ENCODE assay signal across 24 cellular contexts in the genomic region with DNA sequence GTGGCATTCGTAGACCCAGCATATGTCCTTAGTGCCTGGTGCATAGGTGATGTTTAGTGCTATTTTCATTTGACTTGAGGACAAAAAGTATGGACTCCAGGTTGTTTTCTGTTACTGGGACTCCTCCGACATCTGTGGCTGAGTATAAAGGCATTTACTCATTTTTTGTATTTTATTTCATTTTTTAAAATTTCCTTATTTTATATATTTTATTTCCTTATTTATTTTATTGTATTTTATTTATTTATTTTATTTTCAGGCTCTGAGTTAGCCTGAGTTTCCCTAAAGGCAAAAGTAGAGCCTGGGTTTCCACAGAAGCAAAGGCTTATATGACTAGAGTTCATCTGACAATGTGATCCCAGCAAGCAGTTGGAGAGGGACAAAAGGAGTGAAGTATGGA.
"Had no signal": no experiment of that assay in that cellular context is flagged by ENCODE, and none has a peak within 500 bp of the region (broad histone marks: within the 10 kb centered on the region; RNA-seq: fewer than 3 reads in every experiment).

No MANE protein-coding gene starts in this region.

- H3K9me3 Mint-ChIP-seq: stimulated activated effector memory CD8-positive, alpha-beta T cell treated with anti-CD3 and anti-CD28 coated beads, Interleukin-12 subunit alpha, Interleukin-12 subunit beta, amount 100 ng/mL, for 72 hours; stimulated activated memory B cell treated with anti-CD40 and anti-IgM and Interleukin-4, amounts not matched to agents 10 μg/mL and 1 μg/mL and 100 μg/mL, for 72 hours; stimulated activated naive CD8-positive, alpha-beta T cell treated with anti-CD3 and anti-CD28 coated beads, Interleukin-15, amount 100 ng/mL, for 72 hours; stimulated activated naive CD8-positive, alpha-beta T cell treated with anti-CD3 and anti-CD28 coated beads, Interleukin-15, Interleukin-2, amounts not matched to agents 100 ng/mL and 50 ng/mL, for 24 hours; type B pancreatic cell had no signal

- H3K27me3 Mint-ChIP-seq: stimulated activated memory B cell treated with anti-CD40 and anti-IgM and Interleukin-4, amounts not matched to agents 10 μg/mL and 1 μg/mL and 100 μg/mL, for 72 hours; stimulated activated naive B cell treated with anti-CD40 and anti-IgM and Interleukin-4, amounts not matched to agents 10 μg/mL and 1 μg/mL and 100 μg/mL, for 72 hours; stimulated activated naive CD8-positive, alpha-beta T cell treated with anti-CD3 and anti-CD28 coated beads, Interleukin-15, amount 100 ng/mL, for 72 hours; stimulated activated naive CD8-positive, alpha-beta T cell treated with anti-CD3 and anti-CD28 coated beads, Interleukin-15, Interleukin-2, amounts not matched to agents 100 ng/mL and 50 ng/mL, for 24 hours; type B pancreatic cell had no signal

- H3K4me3 Mint-ChIP-seq: stimulated activated effector memory CD8-positive, alpha-beta T cell treated with anti-CD3 and anti-CD28 coated beads, Interleukin-12 subunit alpha, Interleukin-12 subunit beta, amount 100 ng/mL, for 72 hours; stimulated activated memory B cell treated with anti-CD40 and anti-IgM and Interleukin-4, amounts not matched to agents 10 μg/mL and 1 μg/mL and 100 μg/mL, for 72 hours; stimulated activated naive B cell treated with anti-CD40 and anti-IgM and Interleukin-4, amounts not matched to agents 10 μg/mL and 1 μg/mL and 100 μg/mL, for 72 hours; stimulated activated naive CD8-positive, alpha-beta T cell treated with anti-CD3 and anti-CD28 coated beads, Interleukin-15, amount 100 ng/mL, for 72 hours; stimulated activated naive CD8-positive, alpha-beta T cell treated with anti-CD3 and anti-CD28 coated beads, Interleukin-15, Interleukin-2, amounts not matched to agents 100 ng/mL and 50 ng/mL, for 24 hours; type B pancreatic cell had no signal

- ATAC-seq: stimulated activated effector memory CD8-positive, alpha-beta T cell treated with anti-CD3 and anti-CD28 coated beads, Interleukin-12 subunit alpha, Interleukin-12 subunit beta, amount 100 ng/mL, for 72 hours; stimulated activated memory B cell treated with anti-CD40 and anti-IgM and Interleukin-4, amounts not matched to agents 10 μg/mL and 1 μg/mL and 100 μg/mL, for 72 hours; stimulated activated naive B cell treated with anti-CD40 and anti-IgM and Interleukin-4, amounts not matched to agents 10 μg/mL and 1 μg/mL and 100 μg/mL, for 72 hours; stimulated activated naive CD8-positive, alpha-beta T cell treated with anti-CD3 and anti-CD28 coated beads, Interleukin-15, amount 100 ng/mL, for 72 hours; stimulated activated naive CD8-positive, alpha-beta T cell treated with anti-CD3 and anti-CD28 coated beads, Interleukin-15, Interleukin-2, amounts not matched to agents 100 U/mL and 50 U/mL, for 24 hours; upper lobe of right lung had no signal

- DNase-seq: stimulated activated CD4-positive, alpha-beta T cell treated with anti-CD3 and anti-CD28 coated beads, Interleukin-2, amount 100 ng/mL, for 48 hours; stimulated activated CD4-positive, alpha-beta T cell treated with anti-CD3 and anti-CD28 coated beads, Interleukin-4, amount 100 ng/mL, for 1 hour; stimulated activated CD4-positive, alpha-beta T cell treated with anti-CD3 and anti-CD28 coated beads, Interleukin-4, amount 100 ng/mL, for 24 hours; stimulated activated CD4-positive, alpha-beta T cell treated with anti-CD3 and anti-CD28 coated beads, Interleukin-4, amount 100 ng/mL, for 4 hours; stimulated activated CD8-positive, alpha-beta memory T cell treated with anti-CD3 and anti-CD28 coated beads, Interleukin-4, amount 100 ng/mL, for 48 hours; stimulated activated naive B cell treated with anti-CD40 and anti-IgM and Interleukin-4, amounts not matched to agents 10 μg/mL and 1 μg/mL and 100 μg/mL, for 72 hours; stimulated activated naive CD4-positive, alpha-beta T cell; stimulated activated naive CD4-positive, alpha-beta T cell treated with Interleukin-2 at 50 U/mL for 16 hours; stimulated activated naive CD8-positive, alpha-beta T cell treated with anti-CD3 and anti-CD28 coated beads, Interleukin-15, amount 100 ng/mL, for 72 hours; stimulated activated naive CD8-positive, alpha-beta T cell treated with anti-CD3 and anti-CD28 coated beads, Interleukin-15, Interleukin-2, amounts not matched to agents 100 U/mL and 50 U/mL, for 24 hours; stomach; substantia nigra; testis; thyroid gland; tibial artery; transverse colon; trophoblast cell; upper lobe of left lung; upper lobe of right lung; uterus had no signal

- H3K27ac Mint-ChIP-seq: stimulated activated effector memory CD8-positive, alpha-beta T cell treated with anti-CD3 and anti-CD28 coated beads, Interleukin-12 subunit alpha, Interleukin-12 subunit beta, amount 100 ng/mL, for 72 hours; stimulated activated memory B cell treated with anti-CD40 and anti-IgM and Interleukin-4, amounts not matched to agents 10 μg/mL and 1 μg/mL and 100 μg/mL, for 72 hours; stimulated activated naive B cell treated with anti-CD40 and anti-IgM and Interleukin-4, amounts not matched to agents 10 μg/mL and 1 μg/mL and 100 μg/mL, for 72 hours; stimulated activated naive CD8-positive, alpha-beta T cell treated with anti-CD3 and anti-CD28 coated beads, Interleukin-15, amount 100 ng/mL, for 72 hours; stimulated activated naive CD8-positive, alpha-beta T cell treated with anti-CD3 and anti-CD28 coated beads, Interleukin-15, Interleukin-2, amounts not matched to agents 100 ng/mL and 50 ng/mL, for 24 hours; type B pancreatic cell had no signal

- H3K4me1 Mint-ChIP-seq: stimulated activated effector memory CD8-positive, alpha-beta T cell treated with anti-CD3 and anti-CD28 coated beads, Interleukin-12 subunit alpha, Interleukin-12 subunit beta, amount 100 ng/mL, for 72 hours; stimulated activated memory B cell treated with anti-CD40 and anti-IgM and Interleukin-4, amounts not matched to agents 10 μg/mL and 1 μg/mL and 100 μg/mL, for 72 hours; stimulated activated naive B cell treated with anti-CD40 and anti-IgM and Interleukin-4, amounts not matched to agents 10 μg/mL and 1 μg/mL and 100 μg/mL, for 72 hours had no signal
